Comparison of ENCODE assay signal across 17 cellular contexts in genomic region chr5:139052975-139053374, GRCh38.
DNase-seq lines count a peak whose midpoint lies in the region; ATAC-seq, FAIRE-seq and TF ChIP-seq lines count a peak whose summit lies in the region.
"Had no signal": no experiment of that assay in that cellular context is flagged by ENCODE, and none has a peak within 500 bp of the region (broad histone marks: within the 10 kb centered on the region; RNA-seq: fewer than 3 reads in every experiment).

No MANE protein-coding gene starts in this region.

- no peak overlapping the region for H4K8ac ChIP-seq in H1 (ENCODE audit: extremely low read depth, insufficient read depth, low read length)

- H3K4me2 ChIP-seq in GM23338 (peak overlapping the region; percentile 24; the same call in 1 of the 2 replicates), H1 (ENCODE audit: insufficient read depth in 1 of 2, low read depth in 2 of 2, low read length in 2 of 2) (peak overlapping the region; percentile 30 to 35; a peak in 3 of 4 replicates)

- H3K4me1 ChIP-seq in GM23338 (ENCODE audit: insufficient read depth) (peaks cover 29% of the 10 kb centered on the region), H1 (replicated peaks in 1 of 4; ENCODE audit: control insufficient read depth in 3 of 4, insufficient read depth in 4 of 4, low read length in 3 of 4) (peaks cover 0 to 3% (median 1%) of the 10 kb centered on the region in 4 experiments; a peak in 5 of 7 replicates)

- H3K36me3 ChIP-seq in GM23338 (ENCODE audit: insufficient read depth): no peaks in the 10 kb centered on the region
- H3K36me3 ChIP-seq in H7 (replicated peaks; ENCODE audit: control insufficient read depth, insufficient read depth, low read length): no peaks in the 10 kb centered on the region; the same call in 1 of the 2 replicates
- H3K36me3 ChIP-seq in H1 (ENCODE audit: control insufficient read depth in 2 of 4, insufficient read depth in 4 of 4, low read length in 3 of 4): no peaks in the 10 kb centered on the region
- H3K36me3 ChIP-seq: HAP-1 had no signal

- no peak overlapping the region for H4K91ac ChIP-seq in H1 (replicated peaks; ENCODE audit: insufficient read length, low read length)

- H3K4me1 Mint-ChIP-seq in GM23338: peaks cover 28% of the 10 kb centered on the region
- no peaks in the 10 kb centered on the region for H3K4me1 Mint-ChIP-seq in neural crest cell
- H3K4me1 Mint-ChIP-seq: CD4-positive, alpha-beta memory T cell had no signal

- H2BK12ac ChIP-seq in H1 (ENCODE audit: low read depth, low read length): no peak overlapping the region

- H3K56ac ChIP-seq in H1 (replicated peaks; ENCODE audit: insufficient read length, low read depth, low read length): no peak overlapping the region

- no peak overlapping the region for H3K14ac ChIP-seq in H1 (ENCODE audit: insufficient read length)

- H3K9me2 ChIP-seq in GM23338 (ENCODE audit: insufficient read depth): no peaks in the 10 kb centered on the region; the same call in none of the 2 replicates

- no peaks in the 10 kb centered on the region for H3K23me2 ChIP-seq in H1 (ENCODE audit: low read depth, low read length)

- H2BK120ac ChIP-seq in H1 (replicated peaks; ENCODE audit: low read depth, low read length): no peak overlapping the region

- H3K18ac ChIP-seq in H1 (ENCODE audit: extremely low read depth, low read length): no peak overlapping the region

- H4K20me1 ChIP-seq in GM23338 (replicated peaks; ENCODE audit: insufficient read depth) (no peaks in the 10 kb centered on the region), H1 (replicated peaks in 1 of 2; ENCODE audit: control insufficient read depth in 1 of 2, insufficient read depth in 2 of 2, low read length in 2 of 2) (no peaks in the 10 kb centered on the region)

- H3K4me3 ChIP-seq in GM23338 (no peak overlapping the region), H7 (ENCODE audit: insufficient read depth, low read depth, low read length) (no peak overlapping the region), H1 (ENCODE audit: extremely low read depth in 1 of 4, insufficient read depth in 2 of 4, low read depth in 3 of 4, low read length in 4 of 4) (no peak overlapping the region)
- H3K4me3 ChIP-seq: HAP-1 had no signal

- no peak for TF ChIP-seq RAD21 in H1 (IDR thresholded peaks at IDR 0.05 in 1 of 2, conservative IDR thresholded peaks at IDR 0.05 in 1 of 2; ENCODE audit: low read depth in 2 of 2, low read length in 2 of 2)

- no peak for TF ChIP-seq EP300 in H1 (IDR thresholded peaks at IDR 0.05; ENCODE audit: borderline replicate concordance in 1 of 2, low read depth in 2 of 2, low read length in 2 of 2)

- H2BK15ac ChIP-seq in H1 (ENCODE audit: low read length): no peak overlapping the region

- no peak overlapping the region for H3K9ac ChIP-seq in H1 (replicated peaks in 1 of 4; ENCODE audit: extremely low read depth in 1 of 4, low read depth in 3 of 4, low read length in 3 of 4)

- no peaks in the 10 kb centered on the region for H3K27me3 ChIP-seq in GM23338 (ENCODE audit: insufficient read depth)
- no peaks in the 10 kb centered on the region for H3K27me3 ChIP-seq in H7 (ENCODE audit: control insufficient read depth, insufficient read depth, low read length)
- H3K27me3 ChIP-seq in H1 (replicated peaks in 1 of 4; ENCODE audit: control insufficient read depth in 3 of 4, extremely low read depth in 1 of 4, insufficient read depth in 3 of 4, low read length in 3 of 4): no peaks in the 10 kb centered on the region

- peak overlapping the region; percentile 81; the same call in 1 of the 2 replicates for H2BK5ac ChIP-seq in H1 (ENCODE audit: low read depth, low read length)

- H3K36me3 Mint-ChIP-seq in GM23338 (ENCODE audit: low read depth) (peaks cover 8% of the 10 kb centered on the region), neural crest cell (ENCODE audit: low read depth) (no peaks in the 10 kb centered on the region)

- H2AK5ac ChIP-seq in H1 (ENCODE audit: low read depth, low read length): 0 out of 2 replicates have a peak overlapping the region, but pooled peaks have one; percentile 39

- POLR2A ChIA-PET in H1 (lab: Charles Lee; ENCODE audit: partially characterized antibody): no interaction called here

- no peak overlapping the region for H4K5ac ChIP-seq in H1 (ENCODE audit: insufficient read length, low read depth, low read length)

- no peak for TF ChIP-seq POLR2A in H1 (IDR thresholded peaks at IDR 0.05; ENCODE audit: control extremely low read depth in 1 of 2, low read depth in 2 of 2, low read length in 2 of 2)

- peaks cover 12% of the 10 kb centered on the region for H3K9me3 Mint-ChIP-seq in GM23338
- no peaks in the 10 kb centered on the region for H3K9me3 Mint-ChIP-seq in neural crest cell
- H3K9me3 Mint-ChIP-seq: CD4-positive, alpha-beta memory T cell; HFFc6 had no signal

- peaks cover 4 to 5% of the 10 kb centered on the region in 2 experiments; a peak in 3 of 4 replicates for H3K9me3 ChIP-seq in H1 (ENCODE audit: insufficient read depth in 2 of 2, low read depth in 1 of 2, low read length in 1 of 2)
- H3K9me3 ChIP-seq: HAP-1 had no signal

- no peaks in the 10 kb centered on the region for H3K79me1 ChIP-seq in H1 (ENCODE audit: low read depth, low read length)

- no peak overlapping the region for H3K27ac Mint-ChIP-seq in GM23338
- H3K27ac Mint-ChIP-seq in neural crest cell (ENCODE audit: unreplicated experiment): peak overlapping the region; percentile 43
- H3K27ac Mint-ChIP-seq: CD4-positive, alpha-beta memory T cell; HFFc6 had no signal

- H3F3A ChIP-seq in GM23338 (replicated peaks; ENCODE audit: low read depth): no peaks in the 10 kb centered on the region

- no peak overlapping the region for H2BK20ac ChIP-seq in H1 (ENCODE audit: low read length)

- CTCF ChIA-PET in H1 (lab: Charles Lee; ENCODE audit: partially characterized antibody): no interaction called here

- H3K4ac ChIP-seq in H1 (replicated peaks; ENCODE audit: insufficient read length, low read depth, low read length): no peak overlapping the region

- H2AFZ ChIP-seq in GM23338 (no peak overlapping the region), H1 (ENCODE audit: low read length) (no peak overlapping the region)

- FAIRE-seq in H1 (lab: Jason Lieb, UNC): no peak
- FAIRE-seq: G401.6, GM12892 had no signal

- H3K23ac ChIP-seq in H1 (ENCODE audit: insufficient read length): no peak overlapping the region

- 0 out of 4 replicates have a peak, but pooled peaks of 1 of the 2 experiments have one; percentile 2 for TF ChIP-seq CTCF in GM23338 (conservative IDR thresholded peaks at IDR 0.05; ENCODE audit: low read depth in 2 of 2)
- no peak for TF ChIP-seq CTCF in H1 (IDR thresholded peaks at IDR 0.05; ENCODE audit: control extremely low read depth in 1 of 3, insufficient read depth in 1 of 3, low read depth in 1 of 3, low read length in 3 of 3)
- no peak for TF ChIP-seq CTCF in neural crest cell (conservative IDR thresholded peaks at IDR 0.05)

- H3K79me2 ChIP-seq in GM23338 (replicated peaks; ENCODE audit: insufficient read depth) (no peaks in the 10 kb centered on the region), H1 (ENCODE audit: control insufficient read depth in 1 of 2, insufficient read depth in 2 of 2, low read length in 2 of 2) (no peaks in the 10 kb centered on the region)

- ATAC-seq in GM23338 (peak; percentile 91), GM18520 (IDR thresholded peaks at IDR 0.05; ENCODE audit: unreplicated experiment) (no peak)

- DNase-seq in GM23338 (ENCODE audit: low spot score) (peak; percentile 51), H7 (peak; percentile 35), H1 (ENCODE audit: low read depth in 1 of 2, low spot score in 2 of 2) (no peak), neural crest cell (ENCODE audit: low read depth, low spot score) (no peak), NCI-H2081 (lab: John Stamatoyannopoulos, UW) (no peak), DMS53 treated with DMSO at 0.1 percent for 48 hours (lab: John Stamatoyannopoulos, UW; ENCODE audit: unreplicated experiment) (no peak)
- DNase-seq: C1 segment of cervical spinal cord; Calu3; CD4-positive, alpha-beta memory T cell; COR-L47; DMS53; DND-41; HFFc6 had no signal

- H3K4me3 Mint-ChIP-seq in GM23338 (no peak overlapping the region), neural crest cell (no peak overlapping the region)
- H3K4me3 Mint-ChIP-seq: CD4-positive, alpha-beta memory T cell; HFFc6 had no signal

- H3K27me3 Mint-ChIP-seq in GM23338 (ENCODE audit: insufficient read depth, low read depth, poor library complexity) (peaks cover 6% of the 10 kb centered on the region), neural crest cell (ENCODE audit: low read depth) (no peaks in the 10 kb centered on the region)
- H3K27me3 Mint-ChIP-seq: CD4-positive, alpha-beta memory T cell had no signal

- no peak overlapping the region for H3K27ac ChIP-seq in GM23338 (ENCODE audit: low read depth)
- no peak overlapping the region for H3K27ac ChIP-seq in H1 (ENCODE audit: low read depth, low read length)

TF ChIP-seq in GM23338, 12 proteins besides CTCF, POLR2A, EP300 and RAD21 (continues in another document):
- no peak for TF ChIP-seq EZH2phosphoT487 (IDR thresholded peaks at IDR 0.05; ENCODE audit: unreplicated experiment)
- no peak for TF ChIP-seq JUNB (IDR thresholded peaks at IDR 0.05; ENCODE audit: unreplicated experiment)
- TF ChIP-seq ETS1 (IDR thresholded peaks at IDR 0.05): no peak
- TF ChIP-seq EZH2 (IDR thresholded peaks at IDR 0.05; ENCODE audit: low read depth, unreplicated experiment): no peak

TF ChIP-seq in H1, 55 proteins besides CTCF, POLR2A, EP300 and RAD21:
- no peak for TF ChIP-seq SUZ12 (IDR thresholded peaks at IDR 0.05; ENCODE audit: low read length)
- TF ChIP-seq RBBP5 (IDR thresholded peaks at IDR 0.05; ENCODE audit: borderline replicate concordance, low read depth, low read length): no peak
- TF ChIP-seq NRF1 (IDR thresholded peaks at IDR 0.05; ENCODE audit: low read depth, low read length): no peak
- TF ChIP-seq SIX5 (IDR thresholded peaks at IDR 0.05; ENCODE audit: low read depth, low read length): no peak
- no peak for TF ChIP-seq RNF2 (IDR thresholded peaks at IDR 0.05; ENCODE audit: borderline replicate concordance, low read depth, low read length, missing control alignments, poor library complexity, severe bottlenecking)
- TF ChIP-seq SP2 (IDR thresholded peaks at IDR 0.05; ENCODE audit: low read length): no peak
- no peak for TF ChIP-seq CBX5 (IDR thresholded peaks at IDR 0.05; ENCODE audit: low read depth, low read length)
- TF ChIP-seq TAF1 (IDR thresholded peaks at IDR 0.05; ENCODE audit: low read depth, low read length): no peak
- no peak for TF ChIP-seq PHF8 (conservative IDR thresholded peaks at IDR 0.05; ENCODE audit: low read depth, low read length)
- no peak for TF ChIP-seq TAF7 (optimal IDR thresholded peaks at IDR 0.05; ENCODE audit: borderline replicate concordance, low read depth, low read length)
- TF ChIP-seq GABPA (IDR thresholded peaks at IDR 0.05; ENCODE audit: borderline replicate concordance, insufficient read depth, low read length): no peak
- no peak for TF ChIP-seq EZH2 (IDR thresholded peaks at IDR 0.05; ENCODE audit: low read depth, low read length, severe bottlenecking)

Comparison
In these comparisons a context has a peak if more than half of its experiments do, and no peak if none do; other contexts are left out.
1. DNase-seq: peak in GM23338 (single experiment) and H7 (single experiment); none in H1 (0 of 2), neural crest cell (single experiment), NCI-H2081 (0 of 2) and DMS53 treated with DMSO at 0.1 percent for 48 hours (single experiment).